ENCODE assay signal across 19 cellular contexts in the genomic region with DNA sequence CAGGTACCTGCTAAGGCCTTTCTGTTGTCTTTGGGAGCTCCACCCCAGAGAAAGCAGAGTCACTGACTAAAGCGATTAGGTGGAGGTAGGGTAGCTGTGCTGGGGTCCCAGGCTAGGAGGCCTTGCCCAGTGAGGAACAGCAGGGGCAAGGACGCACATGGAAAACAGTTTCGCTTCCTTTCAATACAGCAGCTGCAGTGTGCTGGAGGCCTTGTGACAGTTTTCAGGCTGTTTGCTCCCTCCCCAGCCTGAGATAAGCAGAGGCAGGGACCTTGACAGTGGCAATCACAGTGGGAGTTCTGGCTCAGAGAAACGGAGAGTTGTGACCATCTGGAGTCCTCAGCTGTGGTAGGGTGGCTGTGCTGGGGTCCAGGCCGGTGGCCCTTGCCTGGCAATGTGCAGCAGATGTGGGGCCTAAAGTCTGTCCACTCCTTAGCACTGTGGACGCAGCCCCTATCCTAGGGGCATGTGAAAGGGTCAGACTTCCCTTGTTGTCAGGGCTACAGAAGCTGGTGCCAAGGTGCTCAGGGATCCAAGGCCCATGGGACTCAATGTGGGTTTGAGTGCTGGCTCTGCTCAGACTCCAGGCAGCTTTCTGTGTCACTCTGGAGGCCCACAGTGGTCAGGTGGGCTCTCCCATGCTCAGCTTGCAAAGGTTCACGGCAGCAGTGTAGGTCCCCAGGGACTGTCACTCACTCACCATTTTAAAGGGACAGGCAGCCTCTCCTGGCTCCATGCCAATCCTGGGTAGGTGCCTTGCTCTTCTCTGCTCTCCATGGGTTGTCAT.
DNase-seq lines count a peak whose midpoint lies in the region; ATAC-seq and TF ChIP-seq lines count a peak whose summit lies in the region.
"Had no signal": no experiment of that assay in that cellular context is flagged by ENCODE, and none has a peak within 500 bp of the region (broad histone marks: within the 10 kb centered on the region; RNA-seq: fewer than 3 reads in every experiment).

No MANE protein-coding gene starts in this region.

- H3K9me2 ChIP-seq in OCI-LY1 (ENCODE audit: low read depth, low read length): no peaks in the 10 kb centered on the region

- H3K4me1 ChIP-seq in OCI-LY1 (ENCODE audit: insufficient read depth, low read length, severe bottlenecking): peaks cover 30% of the 10 kb centered on the region
- H3K4me1 ChIP-seq: right lobe of liver, SJCRH30 had no signal

- peak overlapping the region; percentile 67 for H3K9ac ChIP-seq in OCI-LY1 (ENCODE audit: low read length)

- no peaks in the 10 kb centered on the region for H3K27me3 ChIP-seq in OCI-LY1 (ENCODE audit: insufficient read depth, low read length)
- H3K27me3 ChIP-seq: SJCRH30 had no signal

- H3K36me3 ChIP-seq in OCI-LY1 (ENCODE audit: insufficient read depth, low read length): no peaks in the 10 kb centered on the region
- H3K36me3 ChIP-seq: right lobe of liver, SJCRH30 had no signal

- H3K9me3 ChIP-seq in OCI-LY1 (ENCODE audit: low read length): no peaks in the 10 kb centered on the region
- H3K9me3 ChIP-seq: right lobe of liver, SJCRH30 had no signal

- DNase-seq in DMS153 treated with DMSO at 0.1 percent for 48 hours (lab: John Stamatoyannopoulos, UW; ENCODE audit: unreplicated experiment): peak; percentile 57
- peak; percentile 53 for DNase-seq in NCI-H128 (lab: John Stamatoyannopoulos, UW; ENCODE audit: unreplicated experiment)
- peak; percentile 2 for DNase-seq in left kidney (ENCODE audit: low read depth, low spot score)
- no peak for DNase-seq in stimulated activated naive CD4-positive, alpha-beta T cell (lab: John Stamatoyannopoulos, UW)
- DNase-seq in amniotic stem cell (lab: John Stamatoyannopoulos, UW): no peak
- no peak for DNase-seq in NCI-H2227 (lab: John Stamatoyannopoulos, UW; ENCODE audit: unreplicated experiment)
- DNase-seq: activated naive CD8-positive, alpha-beta T cell treated with anti-CD3 and anti-CD28 coated beads, Interleukin-2, amount 10 ng/mL, durations not matched to agents 7 days and 5 days; DMS79 treated with DMSO at 0.1 percent for 48 hours; foreskin melanocyte; NCI-H510A; occipital lobe; right lobe of liver had no signal

- no peak for TF ChIP-seq CTCF in OCI-LY1 (IDR thresholded peaks at IDR 0.05; ENCODE audit: low read length)

- H3K4me3 ChIP-seq in OCI-LY1 (ENCODE audit: low read depth, low read length, poor library complexity, severe bottlenecking): peak overlapping the region; percentile 22
- H3K4me3 ChIP-seq: right lobe of liver, SJCRH30 had no signal

- ATAC-seq in GM18909 (IDR thresholded peaks at IDR 0.05; ENCODE audit: poor library complexity, unreplicated experiment): no peak
- ATAC-seq: activated CD4-positive, CD25-positive, alpha-beta regulatory T cell treated with anti-CD3 and anti-CD28 coated beads, Interleukin-2, amount 50 U/mL, for 24 hours; left lobe of liver; right lobe of liver had no signal

- peak overlapping the region; percentile 97 for H3K27ac ChIP-seq in OCI-LY1 (ENCODE audit: low read depth, low read length, poor library complexity, severe bottlenecking)
- H3K27ac ChIP-seq: epithelial cell of prostate, HL-60, right lobe of liver, SJCRH30 had no signal

- no peaks in the 10 kb centered on the region for H4K20me1 ChIP-seq in OCI-LY1 (ENCODE audit: insufficient read depth, low read length)

- no peaks in the 10 kb centered on the region for H3F3A ChIP-seq in OCI-LY1 (ENCODE audit: insufficient read depth, low read length)

- H3K4me2 ChIP-seq in OCI-LY1 (ENCODE audit: low read length): peak overlapping the region; percentile 66

- no peak overlapping the region for H2AFZ ChIP-seq in OCI-LY1 (ENCODE audit: low read length)

- H3K79me2 ChIP-seq in OCI-LY1 (ENCODE audit: insufficient read depth, low read length): no peaks in the 10 kb centered on the region

Comparison
In these comparisons a context has a peak if more than half of its experiments do, and no peak if none do; other contexts are left out.
1. DNase-seq: peak in DMS153 treated with DMSO at 0.1 percent for 48 hours (single experiment), NCI-H128 (single experiment) and left kidney (single experiment); none in stimulated activated naive CD4-positive, alpha-beta T cell (0 of 6), amniotic stem cell (single experiment) and NCI-H2227 (single experiment).